9 cellular contexts compared by ENCODE assay signal in genomic region chr17:57114085-57114673, GRCh38. TPM values are rescaled to one million over a fixed set of nuclear protein-coding genes. Genes with fewer than 3 reads are reported as not detected.
A peak's percentile ranks its signal among the peaks of the same experiment; 100 is the strongest.
DNase-seq lines count a peak whose midpoint lies in the region; ATAC-seq and TF ChIP-seq lines count a peak whose summit lies in the region.
"Had no signal": no experiment of that assay in that cellular context is flagged by ENCODE, and none has a peak within 500 bp of the region (broad histone marks: within the 10 kb centered on the region; RNA-seq: fewer than 3 reads in every experiment).

No MANE protein-coding gene starts in this region.

- H3K9me3 ChIP-seq in MG63 (no peaks in the 10 kb centered on the region), ovary (no peaks in the 10 kb centered on the region), upper lobe of right lung (no peaks in the 10 kb centered on the region)
- H3K9me3 ChIP-seq: BLaER1 had no signal

- peak; percentile 48 to 55 (median 50) for TF ChIP-seq CTCF in ovary (IDR thresholded peaks at IDR 0.05)
- TF ChIP-seq CTCF in upper lobe of right lung (IDR thresholded peaks at IDR 0.05), result peak; percentile 83

- H3K36me3 ChIP-seq in MG63, result peaks cover 51% of the 10 kb centered on the region
- no peaks in the 10 kb centered on the region for H3K36me3 ChIP-seq in ovary
- H3K36me3 ChIP-seq in upper lobe of right lung, result peaks cover 68% of the 10 kb centered on the region

- H3K4me3 ChIP-seq in MG63 (no peak overlapping the region), ovary (no peak overlapping the region), upper lobe of right lung (no peak overlapping the region)
- H3K4me3 ChIP-seq: BLaER1 had no signal

- TF ChIP-seq EP300 in ovary (IDR thresholded peaks at IDR 0.05), result no peak

- DNase-seq in DMS53 (lab: John Stamatoyannopoulos, UW) (peak; percentile 38), DMS53 treated with DMSO at 0.1 percent for 48 hours (lab: John Stamatoyannopoulos, UW; ENCODE audit: unreplicated experiment) (no peak), MG63 (peak; percentile 27), ovary (peak; percentile 33 to 65 (median 54)), upper lobe of right lung (no peak), DMS79 treated with DMSO at 0.1 percent for 48 hours (lab: John Stamatoyannopoulos, UW) (no peak)
- peak; percentile 16 to 57 (median 54) for DNase-seq in activated CD8-positive, alpha-beta memory T cell treated with anti-CD3 and anti-CD28 coated beads for 48 hours (ENCODE audit: low read depth in 2 of 3, low spot score in 2 of 3)

- no peaks in the 10 kb centered on the region for H3K27me3 ChIP-seq in MG63
- no peaks in the 10 kb centered on the region for H3K27me3 ChIP-seq in ovary
- H3K27me3 ChIP-seq in upper lobe of right lung, result no peaks in the 10 kb centered on the region
- H3K27me3 ChIP-seq: BLaER1 had no signal

- WGBS in ovary, 3 donors, result 87 to 88% (median 88%) methylated on average over 13 of the region's 13 CpGs

- H3K4me1 ChIP-seq in ovary (ENCODE audit: insufficient read depth) (peaks cover 12% of the 10 kb centered on the region), upper lobe of right lung (peaks cover 12% of the 10 kb centered on the region)

- intact Hi-C loops in ovary (cut with DNase I), result no loop called here
- intact Hi-C loops in upper lobe of right lung (cut with DNase I), result loop anchor here (10.0 kb wide), 1 partner anchor 109 kb away; no protein-coding TSS in a partner anchor

- peak; percentile 24 for ATAC-seq in esophagus mucosa
- ATAC-seq in upper lobe of right lung, result peak; percentile 74

- H3K27ac ChIP-seq in ovary (no peak overlapping the region), upper lobe of right lung (no peak overlapping the region)
- H3K27ac ChIP-seq: BLaER1 had no signal

- TF ChIP-seq POLR2A in ovary (IDR thresholded peaks at IDR 0.05), result no peak

RNA-seq across cellular contexts. Expression of gene AKAP1, which starts 29.1 kb away (rescaled TPM):
- 3.4 and 7.0 TPM in 2 replicates for total RNA-seq in MG63 (2014; rRNA removed; shearing (Covaris generic); ENCODE audit: low replicate concordance)
- total RNA-seq in esophagus mucosa (29.9 TPM), ovary (10 to 100 TPM; 20.0 to 45.2 (median 34.1) TPM), upper lobe of right lung (59.9 TPM)
- polyA plus RNA-seq in ovary, result 10 to 100 TPM; 21.5 to 30.4 TPM

Comparison
In these comparisons a context has a peak if more than half of its experiments do, and no peak if none do; other contexts are left out.
1. DNase-seq: peak in DMS53 (single experiment), MG63 (single experiment), activated CD8-positive, alpha-beta memory T cell treated with anti-CD3 and anti-CD28 coated beads for 48 hours (3 of 3) and ovary (5 of 5); none in DMS53 treated with DMSO at 0.1 percent for 48 hours (single experiment), upper lobe of right lung (single experiment) and DMS79 treated with DMSO at 0.1 percent for 48 hours (single experiment).